In genomic region chr19:42480335-42481095, GRCh38 we compare ENCODE assay signal across 1 cellular context.
TF ChIP-seq lines count a peak whose summit lies in the region.

No MANE protein-coding gene starts in this region.

TF ChIP-seq in K562, 482 proteins besides CTCF, POLR2A, EP300 and RAD21:
- TF ChIP-seq HES1 (IDR thresholded peaks at IDR 0.05; ENCODE audit: low read depth) (peak; percentile 60; the same call in 1 of the 2 replicates), RCOR1 (IDR thresholded peaks at IDR 0.05; ENCODE audit: borderline replicate concordance in 1 of 2, low read depth in 2 of 2, low read length in 2 of 2) (peak in 1 of 2 experiments; percentile 71; a peak in 2 of 4 replicates), FOXA3 (CRISPR knock-in tag; conservative IDR thresholded peaks at IDR 0.05 in 1 of 2, IDR thresholded peaks at IDR 0.05 in 1 of 2) (peak in 1 of 2 experiments; percentile 98; a peak in 3 of 4 replicates), ESRRA (IDR thresholded peaks at IDR 0.05; ENCODE audit: borderline replicate concordance, low read depth) (peak; percentile 50; the same call in 1 of the 2 replicates), MAZ (CRISPR knock-in tag; conservative IDR thresholded peaks at IDR 0.05 in 1 of 2, IDR thresholded peaks at IDR 0.05 in 1 of 2) (no peak), ETV6 (IDR thresholded peaks at IDR 0.05; ENCODE audit: borderline replicate concordance in 1 of 2, low read depth in 2 of 2, low read length in 1 of 2) (peak; percentile 59 to 79; a peak in 2 of 4 replicates), ETV6 (CRISPR knock-in tag; IDR thresholded peaks at IDR 0.05; ENCODE audit: borderline replicate concordance) (no peak), CBFA2T3 (IDR thresholded peaks at IDR 0.05) (peak; percentile 17; the same call in 1 of the 2 replicates), L3MBTL2 (IDR thresholded peaks at IDR 0.05) (no peak), KDM1A (IDR thresholded peaks at IDR 0.05) (peak; percentile 47 to 58; a peak in 3 of 4 replicates), FOSL1 (tag; conservative IDR thresholded peaks at IDR 0.05) (0 out of 2 replicates have a peak, but pooled peaks have one; percentile 25), CXXC5 (CRISPR knock-in tag; IDR thresholded peaks at IDR 0.05) (no peak), NFE2 (IDR thresholded peaks at IDR 0.05; ENCODE audit: low read depth) (peak; percentile 38; the same call in 1 of the 2 replicates), MYC (IDR thresholded peaks at IDR 0.05; ENCODE audit: low read depth, low read length) (no peak), MYC (CRISPR knock-in tag; IDR thresholded peaks at IDR 0.05; ENCODE audit: borderline replicate concordance, low read depth) (no peak), GABPA (tag; conservative IDR thresholded peaks at IDR 0.05; ENCODE audit: low read depth) (peak; percentile 52), SMAD3 (CRISPR knock-in tag; conservative IDR thresholded peaks at IDR 0.05) (no peak), ARID1B (IDR thresholded peaks at IDR 0.05) (peak; percentile 33; the same call in 1 of the 2 replicates), MEIS2 (IDR thresholded peaks at IDR 0.05; ENCODE audit: partially characterized antibody) (peak; percentile 13)
- TF ChIP-seq, protein P1, sequence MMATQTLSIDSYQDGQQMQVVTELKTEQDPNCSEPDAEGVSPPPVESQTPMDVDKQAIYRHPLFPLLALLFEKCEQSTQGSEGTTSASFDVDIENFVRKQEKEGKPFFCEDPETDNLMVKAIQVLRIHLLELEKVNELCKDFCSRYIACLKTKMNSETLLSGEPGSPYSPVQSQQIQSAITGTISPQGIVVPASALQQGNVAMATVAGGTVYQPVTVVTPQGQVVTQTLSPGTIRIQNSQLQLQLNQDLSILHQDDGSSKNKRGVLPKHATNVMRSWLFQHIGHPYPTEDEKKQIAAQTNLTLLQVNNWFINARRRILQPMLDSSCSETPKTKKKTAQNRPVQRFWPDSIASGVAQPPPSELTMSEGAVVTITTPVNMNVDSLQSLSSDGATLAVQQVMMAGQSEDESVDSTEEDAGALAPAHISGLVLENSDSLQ (IDR thresholded peaks at IDR 0.05): peak; percentile 67
- TF ChIP-seq, protein P2, sequence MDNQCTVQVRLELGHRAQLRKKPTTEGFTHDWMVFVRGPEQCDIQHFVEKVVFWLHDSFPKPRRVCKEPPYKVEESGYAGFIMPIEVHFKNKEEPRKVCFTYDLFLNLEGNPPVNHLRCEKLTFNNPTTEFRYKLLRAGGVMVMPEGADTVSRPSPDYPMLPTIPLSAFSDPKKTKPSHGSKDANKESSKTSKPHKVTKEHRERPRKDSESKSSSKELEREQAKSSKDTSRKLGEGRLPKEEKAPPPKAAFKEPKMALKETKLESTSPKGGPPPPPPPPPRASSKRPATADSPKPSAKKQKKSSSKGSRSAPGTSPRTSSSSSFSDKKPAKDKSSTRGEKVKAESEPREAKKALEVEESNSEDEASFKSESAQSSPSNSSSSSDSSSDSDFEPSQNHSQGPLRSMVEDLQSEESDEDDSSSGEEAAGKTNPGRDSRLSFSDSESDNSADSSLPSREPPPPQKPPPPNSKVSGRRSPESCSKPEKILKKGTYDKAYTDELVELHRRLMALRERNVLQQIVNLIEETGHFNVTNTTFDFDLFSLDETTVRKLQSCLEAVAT (IDR thresholded peaks at IDR 0.05): no peak
